ENCODE assay signal across 13 cellular contexts in genomic region chr5:125257057-125257970, GRCh38.
DNase-seq lines count a peak whose midpoint lies in the region; ATAC-seq and TF ChIP-seq lines count a peak whose summit lies in the region.
"Had no signal": no experiment of that assay in that cellular context is flagged by ENCODE, and none has a peak within 500 bp of the region (broad histone marks: within the 10 kb centered on the region; RNA-seq: fewer than 3 reads in every experiment).

No MANE protein-coding gene starts in this region.

- peak overlapping the region; percentile 35 for H3K4me2 ChIP-seq in OCI-LY3 (ENCODE audit: low read length)

- H3K4me1 ChIP-seq in OCI-LY3 (ENCODE audit: low read length) (peaks cover 21% of the 10 kb centered on the region), skeletal muscle tissue (ENCODE audit: control insufficient read depth in 3 of 3, insufficient read depth in 3 of 3, low read length in 3 of 3) (peaks cover 0 to 5% (median 0%) of the 10 kb centered on the region in 3 donors)
- H3K4me1 ChIP-seq: Peyer's patch, transverse colon had no signal

- peaks cover 13% of the 10 kb centered on the region for H3K36me3 Mint-ChIP-seq in glutamatergic neuron (ENCODE audit: unreplicated experiment)

- peak overlapping the region; percentile 29; the same call in 1 of the 2 replicates for H2AFZ ChIP-seq in OCI-LY3 (ENCODE audit: low read depth, low read length)

- H3K9ac ChIP-seq in OCI-LY3 (ENCODE audit: low read length) (no peak overlapping the region), skeletal muscle tissue (ENCODE audit: low read depth in 1 of 3, low read length in 3 of 3) (peak overlapping the region; percentile 63 to 70 (median 67))

- H3K27ac Mint-ChIP-seq in glutamatergic neuron (ENCODE audit: unreplicated experiment): peak overlapping the region; percentile 62

- H3K27me3 Mint-ChIP-seq in glutamatergic neuron (ENCODE audit: unreplicated experiment): no peaks in the 10 kb centered on the region

- peaks cover 5% of the 10 kb centered on the region for H3K4me1 Mint-ChIP-seq in glutamatergic neuron (ENCODE audit: low read depth, unreplicated experiment)

- H3K9me3 ChIP-seq in OCI-LY3 (ENCODE audit: insufficient read depth, low read length) (no peaks in the 10 kb centered on the region), skeletal muscle tissue (ENCODE audit: control insufficient read depth in 3 of 3, low read length in 3 of 3) (no peaks in the 10 kb centered on the region)
- H3K9me3 ChIP-seq: Peyer's patch had no signal

- DNase-seq in NCI-H82 (lab: John Stamatoyannopoulos, UW): peak; percentile 32
- DNase-seq in NCI-H82 treated with DMSO at 0.1 percent for 48 hours (lab: John Stamatoyannopoulos, UW; ENCODE audit: unreplicated experiment): no peak
- DNase-seq in glutamatergic neuron: no peak
- DNase-seq in activated CD4-positive, alpha-beta T cell treated with anti-CD3 and anti-CD28 coated beads for 4 hours: no peak
- no peak for DNase-seq in stimulated activated CD4-positive, alpha-beta T cell treated with anti-CD3 and anti-CD28 coated beads, Interleukin-15, amount 100 ng/mL, for 24 hours
- DNase-seq: activated CD8-positive, alpha-beta memory T cell treated with anti-CD3 and anti-CD28 coated beads, Interleukin-2, amount 50 U/mL, for 48 hours; effector memory CD4-positive, alpha-beta T cell; Peyer's patch; transverse colon had no signal

- no peaks in the 10 kb centered on the region for H3K27me3 ChIP-seq in OCI-LY3 (ENCODE audit: low read depth, low read length)
- no peaks in the 10 kb centered on the region for H3K27me3 ChIP-seq in skeletal muscle tissue (ENCODE audit: control insufficient read depth in 3 of 3, insufficient read depth in 3 of 3, low read length in 3 of 3)
- H3K27me3 ChIP-seq: Peyer's patch, transverse colon had no signal

- H3K9me3 Mint-ChIP-seq in glutamatergic neuron (ENCODE audit: unreplicated experiment): peaks cover 6% of the 10 kb centered on the region

- no peak overlapping the region for H3K27ac ChIP-seq in OCI-LY3 (ENCODE audit: low read length)
- H3K27ac ChIP-seq in skeletal muscle tissue (ENCODE audit: low read depth, low read length): peak overlapping the region; percentile 85
- H3K27ac ChIP-seq: Peyer's patch, skin epidermis, transverse colon had no signal

- ATAC-seq in GM18868 (IDR thresholded peaks at IDR 0.05; ENCODE audit: unreplicated experiment): no peak

- H3K4me3 Mint-ChIP-seq in glutamatergic neuron (ENCODE audit: unreplicated experiment): no peak overlapping the region

- H3K4me3 ChIP-seq in OCI-LY3 (ENCODE audit: low read length): no peak overlapping the region
- H3K4me3 ChIP-seq in skeletal muscle tissue (ENCODE audit: low read length in 3 of 3): peak overlapping the region in 2 of 3 donors; percentile 28 to 49
- H3K4me3 ChIP-seq: Peyer's patch, skin epidermis, transverse colon had no signal

- H3K79me2 ChIP-seq in OCI-LY3 (ENCODE audit: low read length): no peaks in the 10 kb centered on the region

- H3K36me3 ChIP-seq in OCI-LY3 (replicated peaks; ENCODE audit: low read depth, low read length) (no peaks in the 10 kb centered on the region), skeletal muscle tissue (ENCODE audit: control insufficient read depth in 3 of 3, insufficient read depth in 3 of 3, low read length in 3 of 3) (no peaks in the 10 kb centered on the region)
- H3K36me3 ChIP-seq: Peyer's patch, transverse colon had no signal

- no peak for TF ChIP-seq CTCF in OCI-LY3 (IDR thresholded peaks at IDR 0.05; ENCODE audit: low read depth, low read length)
- no peak for TF ChIP-seq CTCF in glutamatergic neuron (IDR thresholded peaks at IDR 0.05; ENCODE audit: partially characterized antibody, unreplicated experiment)

- no peaks in the 10 kb centered on the region for H4K20me1 ChIP-seq in OCI-LY3 (ENCODE audit: insufficient read depth, low read length)
